ENCODE assay signal across 13 cellular contexts in the genomic region with DNA sequence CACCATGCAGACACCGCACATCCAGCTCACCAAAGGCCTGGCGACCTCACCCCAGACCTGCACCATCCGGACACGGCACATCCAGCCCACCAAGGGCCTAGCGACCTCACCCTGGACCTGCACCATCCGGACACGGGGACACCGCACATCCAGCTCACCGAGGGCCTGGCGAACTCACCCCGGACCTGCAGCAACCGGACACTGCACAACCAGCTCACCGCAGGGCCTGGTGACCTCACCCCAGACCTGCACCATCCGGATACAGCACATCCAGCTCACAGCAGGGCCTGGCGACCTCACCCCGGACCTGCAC. TPM values are rescaled to one million over a fixed set of nuclear protein-coding genes. Genes with fewer than 3 reads are reported as not detected.
DNase-seq lines count a peak whose midpoint lies in the region; ATAC-seq, FAIRE-seq and TF ChIP-seq lines count a peak whose summit lies in the region.
"Not testable (repeated sequence)": the region's sequence is repeated elsewhere in the genome, so short reads cannot be mapped to it uniquely, and the experiment has no call there.
"Had no signal": no experiment of that assay in that cellular context is flagged by ENCODE, and none has a peak within 500 bp of the region (broad histone marks: within the 10 kb centered on the region; RNA-seq: fewer than 3 reads in every experiment).

No MANE protein-coding gene starts in this region.

- not testable (repeated sequence) for H3K9me3 ChIP-seq in RWPE2 (ENCODE audit: severe bottlenecking)
- peaks cover 0 to 17% (median 10%) of the 10 kb centered on the region in 8 donors for H3K9me3 ChIP-seq in spleen

- H3K27ac ChIP-seq in RWPE2 (ENCODE audit: poor library complexity, severe bottlenecking); spleen: not testable (repeated sequence)

- H3K36me3 Mint-ChIP-seq in activated T-cell treated with anti-CD3 and anti-CD28 coated beads, Interleukin-2, amount 50 U/mL, for 24 hours (ENCODE audit: low read depth) = peaks cover 34% of the 10 kb centered on the region
- H3K36me3 Mint-ChIP-seq in chondrocyte (ENCODE audit: low read depth); neural crest cell (ENCODE audit: low read depth): not testable (repeated sequence)

- FAIRE-seq in H54 (lab: Jason Lieb, UNC) = not testable (repeated sequence)

- not testable (repeated sequence) for H3K4me1 Mint-ChIP-seq in activated T-cell treated with anti-CD3 and anti-CD28 coated beads, Interleukin-2, amount 50 U/mL, for 24 hours (ENCODE audit: low read depth); chondrocyte (ENCODE audit: low read depth); neural crest cell

- not testable (repeated sequence) for H3K27me3 ChIP-seq in RWPE2 (ENCODE audit: insufficient read depth, poor library complexity, severe bottlenecking); spleen (replicated peaks in 1 of 7)

- H3K36me3 ChIP-seq in RWPE2 (ENCODE audit: low read depth); spleen: not testable (repeated sequence)

- TF ChIP-seq CTCF in RWPE2 (IDR thresholded peaks at IDR 0.05; ENCODE audit: poor library complexity, severe bottlenecking); chondrocyte (IDR thresholded peaks at IDR 0.05); neural crest cell (conservative IDR thresholded peaks at IDR 0.05); spleen (IDR thresholded peaks at IDR 0.05 in 8 of 11, conservative IDR thresholded peaks at IDR 0.05 in 3 of 11): not testable (repeated sequence)

- intact Hi-C loops in left ventricle myocardium superior (cut with micrococcal nuclease); spleen (cut with DNase I; ENCODE audit: low total_unique reads): not testable (repeated sequence)

- ATAC-seq in RWPE2 (ENCODE audit: low read depth); left ventricle myocardium superior: not testable (repeated sequence)

- DNase-seq in H54 (ENCODE audit: insufficient read length, low spot score) (peak; percentile 75), RWPE2 (ENCODE audit: low spot score) (peak; percentile 61), chondrocyte (ENCODE audit: low spot score) (peak; percentile 81), left ventricle myocardium superior (peak; percentile 12), spleen (peak; percentile 36)
- peak; percentile 20 for DNase-seq in activated T-cell treated with anti-CD3 and anti-CD28 coated beads, Interleukin-2, amount 50 U/mL, for 24 hours
- not testable (repeated sequence) for DNase-seq in neural crest cell (ENCODE audit: low read depth, low spot score)

- not testable (repeated sequence) for H3K4me1 ChIP-seq in RWPE2 (ENCODE audit: insufficient read depth, poor library complexity, severe bottlenecking); spleen

- not testable (repeated sequence) for H3K4me3 ChIP-seq in RWPE2 (ENCODE audit: severe bottlenecking); spleen

- H3K9me3 Mint-ChIP-seq in activated T-cell treated with anti-CD3 and anti-CD28 coated beads, Interleukin-2, amount 50 U/mL, for 24 hours; neural crest cell: not testable (repeated sequence)
- H3K9me3 Mint-ChIP-seq in chondrocyte (ENCODE audit: low read depth) = peaks cover 12% of the 10 kb centered on the region

- not testable (repeated sequence) for TF ChIP-seq POLR2A in H54 (IDR thresholded peaks at IDR 0.05; ENCODE audit: low read depth, low read length); spleen (IDR thresholded peaks at IDR 0.05)

- WGBS in spleen, 5 donors = 88 to 93% (median 92%) methylated on average over 9 to 16 of the region's 16 CpGs

- H3K4me3 Mint-ChIP-seq in activated T-cell treated with anti-CD3 and anti-CD28 coated beads, Interleukin-2, amount 50 U/mL, for 24 hours; chondrocyte (ENCODE audit: unreplicated experiment); neural crest cell: not testable (repeated sequence)

- not testable (repeated sequence) for H3K27ac Mint-ChIP-seq in activated T-cell treated with anti-CD3 and anti-CD28 coated beads, Interleukin-2, amount 50 U/mL, for 24 hours; chondrocyte (ENCODE audit: unreplicated experiment)
- peak overlapping the region; percentile 6 for H3K27ac Mint-ChIP-seq in neural crest cell (ENCODE audit: unreplicated experiment)

- H3K27me3 Mint-ChIP-seq in activated T-cell treated with anti-CD3 and anti-CD28 coated beads, Interleukin-2, amount 50 U/mL, for 24 hours; chondrocyte (ENCODE audit: low read depth); neural crest cell (ENCODE audit: low read depth): not testable (repeated sequence)

RNA-seq across cellular contexts. Expression of a gene that starts 11.2 kb away (rescaled TPM):
- not detected in 3 replicates for total RNA-seq in chondrocyte
- not detected for total RNA-seq in left ventricle myocardium superior
- total RNA-seq in neural crest cell = 2.9 and 5.6 TPM in 2 replicates
- 1 to 10 TPM in 2 of 7 donors, under 1 TPM in 3, not detected in 2; 0.16 to 5.3 (median 0.43) TPM for total RNA-seq in spleen
- polyA plus RNA-seq in spleen = under 1 TPM; 0.09 to 0.53 (median 0.19) TPM
- total RNA-seq: GM23248 had no signal
- polyA plus RNA-seq: BJ, CD14-positive monocyte, GM23248 had no signal

RNA-seq across cellular contexts. Expression of a gene that starts 58.5 kb away (rescaled TPM):
- total RNA-seq in chondrocyte (not detected in 3 replicates), left ventricle myocardium superior (not detected), neural crest cell (not detected in 2 replicates), spleen (not detected)
- not detected for polyA plus RNA-seq in spleen
- total RNA-seq: A673; CD8-positive, alpha-beta T cell; GM23248; H7 had no signal
- polyA plus RNA-seq: BJ, CD14-positive monocyte, GM23248 had no signal
